8 cellular contexts compared by ENCODE assay signal in genomic region chr6:139763468-139764214, GRCh38.
DNase-seq lines count a peak whose midpoint lies in the region; ATAC-seq, FAIRE-seq and TF ChIP-seq lines count a peak whose summit lies in the region.

No MANE protein-coding gene starts in this region.

- no peak overlapping the region for H3K4me3 Mint-ChIP-seq in nephron
- no peak overlapping the region for H3K4me3 Mint-ChIP-seq in naive thymus-derived CD8-positive, alpha-beta T cell

- no peaks in the 10 kb centered on the region for H3K27me3 ChIP-seq in brain microvascular endothelial cell (replicated peaks)

- no peak overlapping the region for H3K4me3 ChIP-seq in A549
- H3K4me3 ChIP-seq in brain microvascular endothelial cell (ENCODE audit: low read depth, low read length): no peak overlapping the region

- no peak for TF ChIP-seq CTCF in A549 (IDR thresholded peaks at IDR 0.05)
- no peak for TF ChIP-seq CTCF in brain microvascular endothelial cell (IDR thresholded peaks at IDR 0.05; ENCODE audit: low read depth, low read length, missing control alignments)
- no peak for TF ChIP-seq CTCF in nephron (IDR thresholded peaks at IDR 0.05; ENCODE audit: unreplicated experiment in 3 of 3)

- H3K36me3 Mint-ChIP-seq in nephron (ENCODE audit: low read depth): no peaks in the 10 kb centered on the region
- no peaks in the 10 kb centered on the region for H3K36me3 Mint-ChIP-seq in naive thymus-derived CD8-positive, alpha-beta T cell

- peak overlapping the region; percentile 59 to 77 for H3K27ac ChIP-seq in A549
- H3K27ac ChIP-seq in brain microvascular endothelial cell: peak overlapping the region; percentile 79

- WGBS in A549 (ENCODE audit: missing lambda C conversion rate): 78% methylated on average over 4 of the region's 4 CpGs

- TF ChIP-seq RAD21 in A549 (conservative IDR thresholded peaks at IDR 0.05 in 1 of 2, IDR thresholded peaks at IDR 0.05 in 1 of 2): no peak

- H3K4me2 ChIP-seq in A549: peak overlapping the region; percentile 83

- in situ Hi-C loops in brain microvascular endothelial cell (cut with HindIII; ENCODE audit: low pct_ligation_motif_present, low sequenced_read_pairs): no loop called here

- peak overlapping the region; percentile 85 to 90 (median 87) for H3K27ac Mint-ChIP-seq in nephron
- H3K27ac Mint-ChIP-seq in naive thymus-derived CD8-positive, alpha-beta T cell: no peak overlapping the region

- no peak for TF ChIP-seq POLR2A in A549 (IDR thresholded peaks at IDR 0.05; ENCODE audit: low read length)

- TF ChIP-seq EP300 in A549 (IDR thresholded peaks at IDR 0.05): no peak

- peaks cover 38% of the 10 kb centered on the region for H3K4me1 ChIP-seq in A549

- no peaks in the 10 kb centered on the region for H3K9me3 Mint-ChIP-seq in nephron
- H3K9me3 Mint-ChIP-seq in naive thymus-derived CD8-positive, alpha-beta T cell: no peaks in the 10 kb centered on the region

- H3K27me3 Mint-ChIP-seq in nephron (ENCODE audit: low read depth): no peaks in the 10 kb centered on the region
- peaks cover 0 to under 1% (median 0%) of the 10 kb centered on the region in 5 donors for H3K27me3 Mint-ChIP-seq in naive thymus-derived CD8-positive, alpha-beta T cell

- peak in 1 of 2 experiments; percentile 18; a peak in 2 of 6 replicates for ATAC-seq in A549
- no peak for ATAC-seq in naive thymus-derived CD8-positive, alpha-beta T cell

- CTCF ChIA-PET in A549 (lab: Yijun Ruan, JAX): interaction anchor here (0.7 to 0.9 kb wide), 2 partner anchors 84 to 394 kb away, joined by 3 read pairs; no protein-coding TSS in a partner anchor

- H3K4me1 Mint-ChIP-seq in nephron: peaks cover 74% of the 10 kb centered on the region
- peaks cover 0 to 8% (median 3%) of the 10 kb centered on the region in 4 donors for H3K4me1 Mint-ChIP-seq in naive thymus-derived CD8-positive, alpha-beta T cell

- POLR2A ChIA-PET in A549 (lab: Yijun Ruan, JAX): interaction anchor here (1.4 kb wide), 1 partner anchor 389 kb away, joined by 14 read pairs; the partner anchor contains the start of gene CITED2
- POLR2A ChIA-PET in naive thymus-derived CD8-positive, alpha-beta T cell (lab: Charles Lee): no interaction called here

- DNase-seq in A549 (ENCODE audit: low read depth in 1 of 2, low spot score in 1 of 2) (no peak), MV-4-11 (lab: John Stamatoyannopoulos, UW) (peak; percentile 56), brain microvascular endothelial cell (no peak), GM19239 (ENCODE audit: insufficient read length, low spot score) (no peak), NK-92 (lab: John Stamatoyannopoulos, UW; ENCODE audit: unreplicated experiment) (no peak)
- no peak for DNase-seq in naive thymus-derived CD8-positive, alpha-beta T cell
- DNase-seq in activated CD4-positive, alpha-beta T cell treated with anti-CD3 and anti-CD28 coated beads, Interleukin-2, amount 50 U/mL, for 1 hour: no peak

- no peaks in the 10 kb centered on the region for H3K36me3 ChIP-seq in brain microvascular endothelial cell (replicated peaks)

- H3K9me3 ChIP-seq in A549: no peaks in the 10 kb centered on the region

- FAIRE-seq in A549 (lab: Jason Lieb, UNC) (no peak), GM19239 (lab: Jason Lieb, UNC) (no peak)

TF ChIP-seq in A549, 52 proteins besides CTCF, POLR2A, EP300 and RAD21:
- TF ChIP-seq CEBPB (IDR thresholded peaks at IDR 0.05): peak in 1 of 2 experiments; percentile 31; a peak in 2 of 4 replicates
- TF ChIP-seq NR3C1 (IDR thresholded peaks at IDR 0.05): no peak
- peak; percentile 25 for TF ChIP-seq MAFK (IDR thresholded peaks at IDR 0.05; ENCODE audit: partially characterized antibody)

Comparison
In these comparisons a context has a peak if more than half of its experiments do, and no peak if none do; other contexts are left out.
1. H3K27ac Mint-ChIP-seq: peak in nephron (3 of 3); none in naive thymus-derived CD8-positive, alpha-beta T cell (0 of 10).